ENCODE assay signal across 11 cellular contexts in the genomic region with DNA sequence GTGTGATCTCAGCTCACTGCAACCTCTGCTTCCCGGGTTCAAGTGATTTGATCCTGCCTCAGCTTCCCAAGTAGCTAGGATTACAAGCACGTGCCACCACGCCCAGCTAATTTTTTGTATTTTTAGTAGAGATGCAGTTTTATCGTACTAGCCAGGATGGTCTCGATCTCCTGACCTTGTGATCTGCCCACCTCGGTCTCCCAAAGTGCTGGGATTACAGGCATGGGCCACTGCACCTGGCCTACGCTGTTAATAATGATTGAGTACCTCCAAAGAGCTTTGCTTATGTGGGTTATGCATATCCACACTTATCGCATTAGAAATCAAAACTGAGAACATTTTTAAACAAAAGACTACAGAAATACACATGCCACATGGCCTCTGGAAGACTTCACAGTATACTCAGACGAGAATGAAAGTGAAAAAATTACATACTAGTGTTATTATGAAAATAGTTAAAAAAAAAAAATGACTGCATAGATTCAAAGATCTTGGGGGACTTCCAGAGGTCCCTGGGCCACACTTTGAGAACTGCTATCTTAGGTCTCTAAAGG.
DNase-seq lines count a peak whose midpoint lies in the region; ATAC-seq, FAIRE-seq and TF ChIP-seq lines count a peak whose summit lies in the region.
"Had no signal": no experiment of that assay in that cellular context is flagged by ENCODE, and none has a peak within 500 bp of the region (broad histone marks: within the 10 kb centered on the region; RNA-seq: fewer than 3 reads in every experiment).

No MANE protein-coding gene starts in this region.

- ATAC-seq in GM18907 (IDR thresholded peaks at IDR 0.05; ENCODE audit: unreplicated experiment): peak; percentile 85
- peak; percentile 81 for ATAC-seq in HG02759 (IDR thresholded peaks at IDR 0.05; ENCODE audit: unreplicated experiment)

- no peak overlapping the region for H3K4me3 ChIP-seq in KMS-11 (IDR thresholded peaks at IDR 0.05; ENCODE audit: insufficient read depth, low read depth, low read length)
- H3K4me3 ChIP-seq: BLaER1 treated with 17β-estradiol and CSF1 and Interleukin-3, amounts not matched to agents 10 nM and 100 nM; stomach had no signal

- no peaks in the 10 kb centered on the region for H3K36me3 ChIP-seq in KMS-11 (ENCODE audit: insufficient read depth)

- no peak for DNase-seq in activated gamma-delta T cell (lab: John Stamatoyannopoulos, UW)
- DNase-seq in amniotic stem cell (lab: John Stamatoyannopoulos, UW): no peak
- no peak for DNase-seq in H54 (ENCODE audit: insufficient read length, low spot score)
- no peak for DNase-seq in NOMO-1 treated with dmso at 0.1 percent for 144 hours (lab: John Stamatoyannopoulos, UW; ENCODE audit: unreplicated experiment)
- DNase-seq: caudate nucleus, stomach had no signal

- H3K4me2 ChIP-seq in KMS-11: peak overlapping the region; percentile 61

- no peak for TF ChIP-seq POLR2A in H54 (IDR thresholded peaks at IDR 0.05; ENCODE audit: low read depth, low read length)

- H3K79me2 ChIP-seq in KMS-11 (ENCODE audit: insufficient read depth, low read depth): no peaks in the 10 kb centered on the region

- H3K9ac ChIP-seq in KMS-11: peak overlapping the region; percentile 68
- H3K9ac ChIP-seq: BLaER1 treated with 17β-estradiol and CSF1 and Interleukin-3, amounts not matched to agents 10 nM and 100 nM had no signal

- H3K27me3 ChIP-seq in KMS-11 (ENCODE audit: insufficient read depth, low read depth): no peaks in the 10 kb centered on the region
- H3K27me3 ChIP-seq: BLaER1 treated with 17β-estradiol and CSF1 and Interleukin-3, amounts not matched to agents 10 nM and 100 nM; stomach had no signal

- H4K20me1 ChIP-seq in KMS-11 (ENCODE audit: insufficient read depth): no peaks in the 10 kb centered on the region
- H4K20me1 ChIP-seq: BLaER1 treated with 17β-estradiol and CSF1 and Interleukin-3, amounts not matched to agents 10 nM and 100 nM had no signal

- H3K27ac ChIP-seq in C4-2B (peak overlapping the region; percentile 19; the same call in 1 of the 2 replicates), KMS-11 (peak overlapping the region; percentile 94)
- H3K27ac ChIP-seq: BLaER1 treated with 17β-estradiol and CSF1 and Interleukin-3, amounts not matched to agents 10 nM and 100 nM; stomach had no signal

- no peak for FAIRE-seq in H54 (lab: Jason Lieb, UNC)

- no peak for TF ChIP-seq CTCF in C4-2B (conservative IDR thresholded peaks at IDR 0.05)
- no peak for TF ChIP-seq CTCF in KMS-11 (conservative IDR thresholded peaks at IDR 0.05; ENCODE audit: low read depth, low read length)

- peak overlapping the region; percentile 11 for H2AFZ ChIP-seq in KMS-11 (ENCODE audit: low read depth)

- peaks cover 58% of the 10 kb centered on the region for H3K4me1 ChIP-seq in KMS-11 (ENCODE audit: low read depth, poor library complexity, severe bottlenecking)
